26 cellular contexts compared by ENCODE assay signal in genomic region chr10:83605783-83606182, GRCh38.
"Had no signal": no experiment of that assay in that cellular context is flagged by ENCODE, and none has a peak within 500 bp of the region (broad histone marks: within the 10 kb centered on the region; RNA-seq: fewer than 3 reads in every experiment).

No MANE protein-coding gene starts in this region.

- H3K36me3 Mint-ChIP-seq: activated naive CD4-positive, alpha-beta T cell treated with anti-CD3 and anti-CD28 coated beads, Interleukin-2, amount 50 U/mL, for 72 hours; stimulated activated memory B cell treated with anti-CD40 and anti-IgM and Interleukin-4, amounts not matched to agents 10 μg/mL and 1 μg/mL and 100 μg/mL, for 72 hours had no signal

- ATAC-seq: activated CD4-positive, alpha-beta T cell treated with anti-CD3 and anti-CD28 coated beads for 36 hours; activated naive CD4-positive, alpha-beta T cell treated with anti-CD3 and anti-CD28 coated beads, Interleukin-2, amount 50 U/mL, for 72 hours; activated T-helper 17 cell treated with anti-CD3 and anti-CD28 coated beads, Interleukin-2, amount 50 U/mL, for 72 hours; sciatic nerve; stimulated activated memory B cell treated with anti-CD40 and anti-IgM and Interleukin-4, amounts not matched to agents 10 μg/mL and 1 μg/mL and 100 μg/mL, for 72 hours had no signal

- H3K4me2 ChIP-seq: smooth muscle cell had no signal

- DNase-seq: activated B cell treated with CpG ODN at 0.5 μM for 24 hours; activated CD4-positive, alpha-beta T cell treated with anti-CD3 and anti-CD28 coated beads for 36 hours; activated CD4-positive, alpha-beta T cell treated with anti-CD3 and anti-CD28 coated beads, Interleukin-2, amount 50 U/mL, for 4 hours; activated CD8-positive, alpha-beta memory T cell treated with anti-CD3 and anti-CD28 coated beads for 24 hours; activated CD8-positive, alpha-beta memory T cell treated with anti-CD3 and anti-CD28 coated beads, Interleukin-2, amount 50 U/mL, for 4 hours; activated T-cell treated with anti-CD3 and anti-CD28 coated beads, Interleukin-2, amount 50 U/mL, for 24 hours; adrenal gland; central memory CD4-positive, alpha-beta T cell; dermis blood vessel endothelial cell; effector CD8-positive, alpha-beta T cell; hippocampal formation; left ventricle myocardium inferior; nucleus accumbens; stimulated activated CD4-positive, alpha-beta T cell treated with anti-CD3 and anti-CD28 coated beads, Interleukin-15, amount 100 ng/mL, for 24 hours; stomach; T1000; uterus had no signal

- H3K27me3 Mint-ChIP-seq: activated B cell treated with CpG ODN at 0.5 μM for 24 hours; activated CD4-positive, alpha-beta T cell treated with anti-CD3 and anti-CD28 coated beads for 36 hours; activated T-cell treated with anti-CD3 and anti-CD28 coated beads, Interleukin-2, amount 50 U/mL, for 24 hours; activated T-helper 17 cell treated with anti-CD3 and anti-CD28 coated beads, Interleukin-2, amount 50 U/mL, for 72 hours; stimulated activated memory B cell treated with anti-CD40 and anti-IgM and Interleukin-4, amounts not matched to agents 10 μg/mL and 1 μg/mL and 100 μg/mL, for 72 hours had no signal

- H3K27ac ChIP-seq: adrenal gland, ascending aorta, left ventricle myocardium inferior, stomach, suprapubic skin, tibial nerve, uterus had no signal

- H3K27ac Mint-ChIP-seq: activated B cell treated with CpG ODN at 0.5 μM for 24 hours; activated CD4-positive, alpha-beta T cell treated with anti-CD3 and anti-CD28 coated beads for 36 hours; activated naive CD4-positive, alpha-beta T cell treated with anti-CD3 and anti-CD28 coated beads, Interleukin-2, amount 50 U/mL, for 72 hours; activated T-cell treated with anti-CD3 and anti-CD28 coated beads, Interleukin-2, amount 50 U/mL, for 24 hours; activated T-helper 17 cell treated with anti-CD3 and anti-CD28 coated beads, Interleukin-2, amount 50 U/mL, for 72 hours; stimulated activated memory B cell treated with anti-CD40 and anti-IgM and Interleukin-4, amounts not matched to agents 10 μg/mL and 1 μg/mL and 100 μg/mL, for 72 hours had no signal

- H3K4me1 ChIP-seq: adrenal gland, ascending aorta, left ventricle myocardium inferior, stomach, suprapubic skin, tibial nerve, uterus had no signal

- H3K4me3 ChIP-seq: adrenal gland, ascending aorta, left ventricle myocardium inferior, smooth muscle cell, stomach, suprapubic skin, tibial nerve, uterus had no signal

- H3K36me3 ChIP-seq: adrenal gland, ascending aorta, left ventricle myocardium inferior, stomach, suprapubic skin, tibial nerve, uterus had no signal

- H3K4me3 Mint-ChIP-seq: activated B cell treated with CpG ODN at 0.5 μM for 24 hours; activated CD4-positive, alpha-beta T cell treated with anti-CD3 and anti-CD28 coated beads for 36 hours; activated T-cell treated with anti-CD3 and anti-CD28 coated beads, Interleukin-2, amount 50 U/mL, for 24 hours; activated T-helper 17 cell treated with anti-CD3 and anti-CD28 coated beads, Interleukin-2, amount 50 U/mL, for 72 hours; nephron; stimulated activated memory B cell treated with anti-CD40 and anti-IgM and Interleukin-4, amounts not matched to agents 10 μg/mL and 1 μg/mL and 100 μg/mL, for 72 hours had no signal

- H3K9me3 ChIP-seq: adrenal gland, ascending aorta, left ventricle myocardium inferior, stomach, suprapubic skin, tibial nerve, uterus had no signal

- H3K27me3 ChIP-seq: adrenal gland, ascending aorta, stomach, suprapubic skin, tibial nerve, uterus had no signal

- H3K4me1 Mint-ChIP-seq: activated B cell treated with CpG ODN at 0.5 μM for 24 hours; stimulated activated memory B cell treated with anti-CD40 and anti-IgM and Interleukin-4, amounts not matched to agents 10 μg/mL and 1 μg/mL and 100 μg/mL, for 72 hours had no signal
